In genomic region chr3:170724599-170724998, GRCh38 we compare ENCODE assay signal across 15 cellular contexts.
DNase-seq lines count a peak whose midpoint lies in the region; ATAC-seq and TF ChIP-seq lines count a peak whose summit lies in the region.
"Had no signal": no experiment of that assay in that cellular context is flagged by ENCODE, and none has a peak within 500 bp of the region (broad histone marks: within the 10 kb centered on the region; RNA-seq: fewer than 3 reads in every experiment).

No MANE protein-coding gene starts in this region.

- no peak overlapping the region for H2AFZ ChIP-seq in SK-N-SH (ENCODE audit: low read depth)

- TF ChIP-seq EP300 in SK-N-SH (IDR thresholded peaks at IDR 0.05; ENCODE audit: borderline replicate concordance in 1 of 2, low read depth in 1 of 2, low read length in 1 of 2), result no peak; a peak in 1 of 4 replicates

- H3K4me2 ChIP-seq in SK-N-SH, result no peak overlapping the region

- H3K79me2 ChIP-seq in SK-N-SH (ENCODE audit: insufficient read depth), result no peaks in the 10 kb centered on the region

- H3K9me2 ChIP-seq in SK-N-SH, result no peaks in the 10 kb centered on the region

- H3K27me3 ChIP-seq in SK-N-SH (ENCODE audit: insufficient read depth), result no peaks in the 10 kb centered on the region
- no peaks in the 10 kb centered on the region for H3K27me3 ChIP-seq in right cardiac atrium (ENCODE audit: control insufficient read depth, insufficient read depth)
- no peaks in the 10 kb centered on the region for H3K27me3 ChIP-seq in aorta (ENCODE audit: control insufficient read depth in 1 of 2, insufficient read depth in 2 of 2, low read length in 1 of 2)
- H3K27me3 ChIP-seq: foreskin keratinocyte, pancreas had no signal

- no CpG with 5 or more reads among the region's 1 CpG for WGBS in SK-N-SH (ENCODE audit: low lambda C conversion rate)
- WGBS in right cardiac atrium, result 60% methylated on average over 1 of the region's 1 CpG
- WGBS in aorta, 2 donors, result 92 to 94% methylated on average over 1 of the region's 1 CpG

- TF ChIP-seq CTCF in SK-N-SH (IDR thresholded peaks at IDR 0.05) (no peak), astrocyte of the spinal cord (IDR thresholded peaks at IDR 0.05; ENCODE audit: low read depth, low read length) (no peak)

- POLR2A ChIA-PET in SK-N-SH (lab: Yijun Ruan, JAX), result no interaction called here

- ATAC-seq in SK-N-SH treated with all-trans-retinoic acid at 6 μM for 48 hours (no peak), right cardiac atrium (peak; percentile 60 to 66), aorta (ENCODE audit: low FRiP score) (peak; percentile 58), HG03196 (IDR thresholded peaks at IDR 0.05; ENCODE audit: unreplicated experiment) (no peak), GM18907 (IDR thresholded peaks at IDR 0.05; ENCODE audit: unreplicated experiment) (no peak)
- ATAC-seq: activated CD8-positive, alpha-beta memory T cell treated with anti-CD3 and anti-CD28 coated beads, Interleukin-2, amount 10 ng/mL, durations not matched to agents 7 days and 5 days; foreskin keratinocyte; left colon had no signal

- H3K4me1 ChIP-seq in SK-N-SH (ENCODE audit: control insufficient read depth in 1 of 2, insufficient read depth in 2 of 2, low read depth in 1 of 2, low read length in 1 of 2), result peaks cover 6 to 39% of the 10 kb centered on the region in 2 experiments; a peak in 3 of 4 replicates
- peaks cover 6% of the 10 kb centered on the region for H3K4me1 ChIP-seq in right cardiac atrium (ENCODE audit: control insufficient read depth, insufficient read depth, low read length)
- H3K4me1 ChIP-seq in aorta (ENCODE audit: control insufficient read depth in 1 of 2, insufficient read depth in 2 of 2, low read length in 2 of 2), result no peaks in the 10 kb centered on the region
- H3K4me1 ChIP-seq: pancreas had no signal

- H3K36me3 ChIP-seq in SK-N-SH (replicated peaks in 1 of 2; ENCODE audit: control insufficient read depth in 1 of 2, insufficient read depth in 2 of 2, low read length in 1 of 2), result no peaks in the 10 kb centered on the region
- H3K36me3 ChIP-seq in aorta (ENCODE audit: control insufficient read depth in 1 of 2, insufficient read depth in 2 of 2, low read length in 1 of 2), result no peaks in the 10 kb centered on the region
- H3K36me3 ChIP-seq: pancreas had no signal

- no peak for DNase-seq in SK-N-SH
- DNase-seq in astrocyte of the spinal cord (ENCODE audit: low read depth, low spot score), result peak; percentile 75
- peak in 2 of 3 donors; percentile 33 to 64 for DNase-seq in right cardiac atrium
- no peak for DNase-seq in aorta
- no peak for DNase-seq in occipital lobe (lab: John Stamatoyannopoulos, UW)
- DNase-seq: activated CD8-positive, alpha-beta memory T cell treated with anti-CD3 and anti-CD28 coated beads, Interleukin-2, amount 10 ng/mL, durations not matched to agents 7 days and 5 days; H9; left colon; pancreas; T-helper 1 cell; trophoblast cell had no signal

- TF ChIP-seq RAD21 in SK-N-SH (IDR thresholded peaks at IDR 0.05; ENCODE audit: low read length), result no peak

- no peaks in the 10 kb centered on the region for H4K20me1 ChIP-seq in SK-N-SH (ENCODE audit: insufficient read depth)

- peaks cover 42% of the 10 kb centered on the region for H3F3A ChIP-seq in SK-N-SH (replicated peaks; ENCODE audit: insufficient read depth)

- intact Hi-C loops in right cardiac atrium (cut with DNase I) (no loop called here), aorta (cut with DNase I) (no loop called here)

- in situ Hi-C loops in astrocyte of the spinal cord (cut with HindIII; ENCODE audit: low sequenced_read_pairs), result no loop called here

- H3K27ac ChIP-seq in SK-N-SH (ENCODE audit: low read depth in 2 of 2, low read length in 1 of 2) (peak overlapping the region in 1 of 2 experiments; percentile 99; a peak in 2 of 4 replicates), right cardiac atrium (ENCODE audit: low read length) (peak overlapping the region; percentile 33), aorta (ENCODE audit: low read depth in 1 of 2, low read length in 2 of 2) (no peak overlapping the region)
- H3K27ac ChIP-seq: foreskin keratinocyte, pancreas had no signal

- H3K9ac ChIP-seq in SK-N-SH, result no peak overlapping the region

- no peak overlapping the region for H3K4me3 ChIP-seq in SK-N-SH (ENCODE audit: low read depth in 2 of 2, low read length in 1 of 2)
- no peak overlapping the region for H3K4me3 ChIP-seq in astrocyte of the spinal cord (ENCODE audit: low read depth, low read length)
- H3K4me3 ChIP-seq in right cardiac atrium (ENCODE audit: low read length), result no peak overlapping the region
- no peak overlapping the region for H3K4me3 ChIP-seq in aorta (ENCODE audit: low read length in 2 of 2)
- H3K4me3 ChIP-seq: pancreas had no signal

- H3K9me3 ChIP-seq in SK-N-SH (no peaks in the 10 kb centered on the region), right cardiac atrium (ENCODE audit: control insufficient read depth, low read length) (no peaks in the 10 kb centered on the region), aorta (ENCODE audit: control insufficient read depth, low read length) (no peaks in the 10 kb centered on the region)
- H3K9me3 ChIP-seq: pancreas had no signal

- CTCF ChIA-PET in SK-N-SH (lab: Yijun Ruan, JAX), result interaction anchor here (1.3 to 1.5 kb wide), 3 partner anchors 34 to 311 kb away, joined by 4 to 5 read pairs (median 4); no protein-coding TSS in a partner anchor

TF ChIP-seq in SK-N-SH, 30 proteins besides CTCF, POLR2A, EP300 and RAD21:
- TF ChIP-seq GABPA (IDR thresholded peaks at IDR 0.05; ENCODE audit: low read depth) (no peak), MAX (IDR thresholded peaks at IDR 0.05; ENCODE audit: low read depth) (peak; percentile 89), NFIC (IDR thresholded peaks at IDR 0.05; ENCODE audit: borderline replicate concordance) (peak; percentile 57), PBX3 (IDR thresholded peaks at IDR 0.05) (0 out of 2 replicates have a peak, but pooled peaks have one; percentile 2), JUND (IDR thresholded peaks at IDR 0.05) (0 out of 2 replicates have a peak, but pooled peaks have one; percentile 10), TCF12 (IDR thresholded peaks at IDR 0.05) (peak; percentile 48; the same call in 1 of the 2 replicates), SIN3A (IDR thresholded peaks at IDR 0.05; ENCODE audit: borderline replicate concordance, low read depth, low read length) (no peak), FOSL2 (IDR thresholded peaks at IDR 0.05; ENCODE audit: borderline replicate concordance, low read depth) (peak; percentile 26; the same call in 1 of the 2 replicates)

TF ChIP-seq in SK-N-SH treated with all-trans-retinoic acid at 6 μM for 48 hours, 23 proteins besides CTCF, POLR2A, EP300 and RAD21:
- TF ChIP-seq ESRRG (CRISPR knock-in tag; IDR thresholded peaks at IDR 0.05) (no peak), BACH2 (CRISPR knock-in tag; IDR thresholded peaks at IDR 0.05; ENCODE audit: borderline replicate concordance) (no peak), ZNF70 (CRISPR knock-in tag; IDR thresholded peaks at IDR 0.05) (no peak)

Comparison
In these comparisons a context has a peak if more than half of its experiments do, and no peak if none do; other contexts are left out.
1. DNase-seq: peak in astrocyte of the spinal cord (single experiment) and right cardiac atrium (2 of 3); none in SK-N-SH (single experiment), aorta (0 of 2) and occipital lobe (single experiment).
2. ATAC-seq: peak in right cardiac atrium (2 of 2) and aorta (single experiment); none in SK-N-SH treated with all-trans-retinoic acid at 6 μM for 48 hours (single experiment), HG03196 (single experiment) and GM18907 (single experiment).